In genomic region chr7:24574365-24574764, GRCh38 we compare ENCODE assay signal across 8 cellular contexts. TPM values are rescaled to one million over a fixed set of nuclear protein-coding genes. Genes with fewer than 3 reads are reported as not detected.
DNase-seq lines count a peak whose midpoint lies in the region; ATAC-seq, FAIRE-seq and TF ChIP-seq lines count a peak whose summit lies in the region.

No MANE protein-coding gene starts in this region.

- H2AK5ac ChIP-seq in mesendoderm (ENCODE audit: low read length) = no peak overlapping the region

- in situ Hi-C loops in ACHN (cut with HindIII; ENCODE audit: low pct_ligation_motif_present, low pct_unique_long_range_greater_than_20kb, low sequenced_read_pairs) (no loop called here), GM12878 (cut with MboI) (no loop called here)

- peak overlapping the region; percentile 95 for H3K18ac ChIP-seq in mesendoderm (ENCODE audit: low read length)

- no peak overlapping the region for H2BK120ac ChIP-seq in mesendoderm (ENCODE audit: low read depth, low read length)

- peaks cover 14% of the 10 kb centered on the region; the same call in 1 of the 2 replicates for H4K20me1 ChIP-seq in HCT116 (ENCODE audit: insufficient read depth)
- no peaks in the 10 kb centered on the region for H4K20me1 ChIP-seq in GM12878 (ENCODE audit: control insufficient read depth, insufficient read depth)

- FAIRE-seq in GM12878 (lab: Jason Lieb, UNC) (no peak), D721Med (lab: Jason Lieb, UNC) (no peak)

- TF ChIP-seq RAD21 in HCT116 (IDR thresholded peaks at IDR 0.05; ENCODE audit: low read depth) (no peak), GM12878 (IDR thresholded peaks at IDR 0.05; ENCODE audit: insufficient read depth, low read depth, low read length) (no peak)

- H2BK15ac ChIP-seq in mesendoderm (replicated peaks; ENCODE audit: low read depth) = no peak overlapping the region

- CTCF ChIA-PET in HCT116 (lab: Charles Lee) (interaction anchor here (1.0 kb wide), 1 partner anchor 256 kb away, joined by 3 read pairs; no protein-coding TSS in a partner anchor), GM12878 (lab: Yijun Ruan, JAX) (interaction anchor here (0.6 to 7.1 kb wide), 13 partner anchors 9 to 844 kb away, joined by 3 to 147 read pairs (median 4); no protein-coding TSS in a partner anchor)

- ATAC-seq in HCT116 (no peak), GM12878 (no peak), GM21360 (IDR thresholded peaks at IDR 0.05; ENCODE audit: unreplicated experiment) (no peak), HG03521 (IDR thresholded peaks at IDR 0.05; ENCODE audit: unreplicated experiment) (no peak)

- SMC1A ChIA-PET in GM12878 (lab: Charles Lee; ENCODE audit: uncharacterized antibody, unreplicated experiment) = interaction anchor here (0.8 to 10.1 kb wide), 9 partner anchors 8 to 256 kb away, joined by 3 to 142 read pairs (median 6); no protein-coding TSS in a partner anchor

- H3K79me2 ChIP-seq in HCT116 (ENCODE audit: insufficient read depth, low read length) (peaks cover 56% of the 10 kb centered on the region), GM12878 (ENCODE audit: control insufficient read depth, insufficient read depth, low read length) (peaks cover 55% of the 10 kb centered on the region), mesendoderm (ENCODE audit: control insufficient read depth, insufficient read depth, low read length) (peaks cover 35% of the 10 kb centered on the region)

- no peak overlapping the region for H3K23ac ChIP-seq in mesendoderm (ENCODE audit: low read length)

- peaks cover 16% of the 10 kb centered on the region for H3K27me3 ChIP-seq in HCT116 (ENCODE audit: insufficient read depth, low read length)
- H3K27me3 ChIP-seq in GM12878 (replicated peaks in 1 of 2; ENCODE audit: control insufficient read depth in 2 of 2, insufficient read depth in 2 of 2, low read length in 1 of 2) = peaks cover 0 to 2% of the 10 kb centered on the region in 2 experiments; a peak in 1 of 4 replicates
- no peaks in the 10 kb centered on the region for H3K27me3 ChIP-seq in mesendoderm (ENCODE audit: insufficient read depth, low read length, poor library complexity)

- H3K56ac ChIP-seq in mesendoderm (ENCODE audit: low read length) = peak overlapping the region; percentile 87

- POLR2A ChIA-PET in HCT116 (lab: Charles Lee) (no interaction called here), GM12878 (lab: Charles Lee) (interaction anchor here (0.7 to 0.9 kb wide), 2 partner anchors 35 to 249 kb away, joined by 3 read pairs; no protein-coding TSS in a partner anchor)

- H3K9me3 ChIP-seq in HCT116 (ENCODE audit: control insufficient read depth in 1 of 2, insufficient read depth in 1 of 2, low read depth in 1 of 2, low read length in 2 of 2) = no peaks in the 10 kb centered on the region
- H3K9me3 ChIP-seq in GM12878 (replicated peaks; ENCODE audit: control insufficient read depth, insufficient read depth, low read length) = no peaks in the 10 kb centered on the region

- H3K9ac ChIP-seq in HCT116 (ENCODE audit: low read length) = peak overlapping the region; percentile 77
- peak overlapping the region; percentile 69 for H3K9ac ChIP-seq in GM12878 (ENCODE audit: control insufficient read depth, insufficient read depth, low read length)
- H3K9ac ChIP-seq in mesendoderm (ENCODE audit: low read length) = peak overlapping the region; percentile 88

- BruUV-seq in HCT116 (replicated peaks; lab: Mats Ljungman, UMichigan) (TSS peak; percentile 46), GM12878 (replicated peaks; lab: Mats Ljungman, UMichigan) (TSS peak; percentile 59)

- no peaks in the 10 kb centered on the region for H3K9me2 ChIP-seq in HCT116 (ENCODE audit: insufficient read depth)

- H3K4ac ChIP-seq in mesendoderm (ENCODE audit: low read depth, low read length) = no peak overlapping the region

- H4K5ac ChIP-seq in mesendoderm (ENCODE audit: low read length) = no peak overlapping the region

- intact Hi-C loops in HCT116 (cut with micrococcal nuclease) (no loop called here), GM12878 (cut with micrococcal nuclease; ENCODE audit: unreplicated experiment) (loop anchor here (10.0 kb wide), 1 partner anchor 1030 kb away; no protein-coding TSS in a partner anchor)

- H3K27ac ChIP-seq in HCT116 (ENCODE audit: low read depth, low read length) (peak overlapping the region; percentile 80), GM12878 (ENCODE audit: control insufficient read depth, insufficient read depth) (peak overlapping the region; percentile 60), mesendoderm (ENCODE audit: low read depth, low read length) (peak overlapping the region; percentile 96)

- H2BK5ac ChIP-seq in mesendoderm (ENCODE audit: low read length) = no peak overlapping the region

- H3K4me3 ChIP-seq in HCT116 (replicated peaks in 1 of 2; ENCODE audit: low read depth in 1 of 2, low read length in 2 of 2) (peak overlapping the region; percentile 77 to 80), GM12878 (peak overlapping the region; percentile 80), mesendoderm (ENCODE audit: low read length) (peak overlapping the region; percentile 71)

- no peak overlapping the region for H4K8ac ChIP-seq in mesendoderm (ENCODE audit: low read depth, low read length)

- H2AFZ ChIP-seq in HCT116 (ENCODE audit: low read depth, low read length, poor library complexity, severe bottlenecking) = no peak overlapping the region
- H2AFZ ChIP-seq in GM12878 (ENCODE audit: control insufficient read depth, low read depth, low read length) = peak overlapping the region; percentile 73

- H3K4me1 ChIP-seq in HCT116 (ENCODE audit: control insufficient read depth in 1 of 2, insufficient read depth in 2 of 2, low read length in 2 of 2) (peaks cover 8 to 24% of the 10 kb centered on the region in 2 experiments; a peak in 3 of 4 replicates), GM12878 (ENCODE audit: control insufficient read depth, insufficient read depth, low read length) (peaks cover 7% of the 10 kb centered on the region), mesendoderm (ENCODE audit: control insufficient read depth, low read depth, low read length) (peaks cover 5% of the 10 kb centered on the region)

- no peak for TF ChIP-seq EP300 in GM12878 (IDR thresholded peaks at IDR 0.05; ENCODE audit: borderline replicate concordance in 1 of 2, control insufficient read depth in 1 of 2, low read depth in 2 of 2, low read length in 2 of 2)

- TF ChIP-seq CTCF in HCT116 (IDR thresholded peaks at IDR 0.05 in 2 of 3, conservative IDR thresholded peaks at IDR 0.05 in 1 of 3; ENCODE audit: borderline replicate concordance in 1 of 3, insufficient read depth in 1 of 3, low read depth in 2 of 3, low read length in 2 of 3) = no peak
- no peak for TF ChIP-seq CTCF in GM12878 (IDR thresholded peaks at IDR 0.05 in 2 of 3, conservative IDR thresholded peaks at IDR 0.05 in 1 of 3; ENCODE audit: control insufficient read depth in 2 of 3, extremely low read depth in 1 of 3, insufficient read depth in 1 of 3, low read depth in 3 of 3, low read length in 3 of 3)
- TF ChIP-seq CTCF in D721Med (IDR thresholded peaks at IDR 0.05; ENCODE audit: insufficient read depth, missing control alignments) = no peak

- H3K79me1 ChIP-seq in mesendoderm (ENCODE audit: low read length) = peaks cover 2% of the 10 kb centered on the region

- WGBS in GM12878 (ENCODE audit: insufficient coverage, insufficient replicate concordance, low lambda C conversion rate, missing lambda C conversion rate) = 3% methylated on average over 11 of the region's 11 CpGs
- no CpG with 5 or more reads among the region's 11 CpGs for WGBS in mesendoderm (ENCODE audit: extremely low coverage, insufficient coverage, low lambda C conversion rate)

- RAD21 ChIA-PET in HCT116 (lab: Charles Lee; ENCODE audit: low non-redundant PET in 1 of 2, low total read pairs in 2 of 2, uncharacterized antibody in 2 of 2, unreplicated experiment in 2 of 2) = no interaction called here
- RAD21 ChIA-PET in GM12878 (lab: Charles Lee; ENCODE audit: unreplicated experiment) = interaction anchor here (1.1 to 8.1 kb wide), 5 partner anchors 14 to 255 kb away, joined by 3 to 106 read pairs (median 4); no protein-coding TSS in a partner anchor

- H3K36me3 ChIP-seq in HCT116 (ENCODE audit: control insufficient read depth in 1 of 2, insufficient read depth in 2 of 2, low read length in 2 of 2) = no peaks in the 10 kb centered on the region
- H3K36me3 ChIP-seq in GM12878 (ENCODE audit: control insufficient read depth in 2 of 2, insufficient read depth in 2 of 2, low read length in 1 of 2) = no peaks in the 10 kb centered on the region
- H3K36me3 ChIP-seq in mesendoderm (ENCODE audit: control insufficient read depth, insufficient read depth, low read length) = no peaks in the 10 kb centered on the region

- TF ChIP-seq POLR2A in HCT116 (IDR thresholded peaks at IDR 0.05; ENCODE audit: borderline replicate concordance, extremely low read depth, insufficient read depth, insufficient read length) (no peak), GM12878 (IDR thresholded peaks at IDR 0.05; ENCODE audit: low read depth, low read length) (no peak)

- H3K4me2 ChIP-seq in HCT116 (ENCODE audit: low read length) = peak overlapping the region; percentile 84
- H3K4me2 ChIP-seq in GM12878 (ENCODE audit: control insufficient read depth, insufficient read depth) = peak overlapping the region; percentile 66
- peak overlapping the region; percentile 74 for H3K4me2 ChIP-seq in mesendoderm (ENCODE audit: low read length)

- DNase-seq in ACHN (peak; percentile 44), HCT116 (ENCODE audit: low read depth, low spot score) (no peak), GM12878 (ENCODE audit: low read depth, low spot score) (no peak), mesendoderm (no peak), D721Med (ENCODE audit: insufficient read length, low spot score) (no peak), GM19240 (ENCODE audit: insufficient read length, low spot score) (no peak)

RNA-seq across cellular contexts. Expression of gene PALS2, which starts 1.1 kb away (rescaled TPM):
- total RNA-seq in HCT116 (2021; ENCODE audit: unreplicated experiment) (44.6 TPM), GM12878 (2014; rRNA removed) (10.7 and 15.0 TPM in 2 replicates), GM12878 (2014; rRNA removed; fragmentation: Illumina TruSeq; extraction: Trizol) (23.2 and 24.7 TPM in 2 replicates), GM12878 (2021) (45.3 and 53.5 TPM in 2 replicates)
- 6.3 and 8.5 TPM in 2 replicates for polyA plus RNA-seq in HCT116 (2012)
- total RNA-seq in GM12878 (2013; cell fraction: nucleolus; rRNA removed) = 57.8 and 72.9 TPM in 2 replicates
- 6.3 TPM for polyA plus RNA-seq in GM12878 (2011; ENCODE audit: low read depth)
- polyA plus RNA-seq in GM12878 (2011; rRNA removed) (19.3 and 26.6 TPM in 2 replicates), GM12878 (2014; fragmentation: Illumina TruSeq; extraction: Trizol) (27.2 and 39.6 TPM in 2 replicates), GM12878 (2014; fragmentation: Nextera tagmentation; extraction: Ambion mirVana) (10 to 100 TPM; 15.2 to 21.6 TPM), GM12878 (2014; rRNA removed) (17.5 and 18.6 TPM in 2 replicates), GM12878 (2016; fragmentation: Nextera tagmentation; extraction: Ambion mirVana) (10 to 100 TPM; 19.6 to 20.6 TPM)
- polyA plus RNA-seq in GM12878 (2011; cell fraction: cytosol; rRNA removed) = 4.4 and 5.7 TPM in 2 replicates
- 7.4 and 9.8 TPM in 2 replicates for polyA plus RNA-seq in GM12878 (2011; cell fraction: nucleus; rRNA removed)
- 12.1 and 14.5 TPM in 2 replicates for polyA plus RNA-seq in GM12878 (2012)
- 17.8 and 40.1 TPM in 2 replicates for polyA minus RNA-seq in GM12878 (2011; rRNA and poly(A)+ RNA removed)
- polyA minus RNA-seq in GM12878 (2011; cell fraction: cytosol; rRNA and poly(A)+ RNA removed) = 14.4 and 21.5 TPM in 2 replicates
- polyA minus RNA-seq in GM12878 (2011; cell fraction: nucleus; rRNA and poly(A)+ RNA removed) = 9.4 and 21.9 TPM in 2 replicates
- polyA plus RNA-seq in mesendoderm (2013, experiment 1 of 2) = 55.9 TPM
- 55.4 TPM for polyA plus RNA-seq in mesendoderm (2013, experiment 2 of 2)
